ENCODE assay signal across 1 cellular context in genomic region chr3:62318752-62319569, GRCh38.
TF ChIP-seq lines count a peak whose summit lies in the region.

No MANE protein-coding gene starts in this region.

TF ChIP-seq in GM23338, 12 proteins besides CTCF, POLR2A, EP300 and RAD21 (continued from another document):
- TF ChIP-seq, protein P1, sequence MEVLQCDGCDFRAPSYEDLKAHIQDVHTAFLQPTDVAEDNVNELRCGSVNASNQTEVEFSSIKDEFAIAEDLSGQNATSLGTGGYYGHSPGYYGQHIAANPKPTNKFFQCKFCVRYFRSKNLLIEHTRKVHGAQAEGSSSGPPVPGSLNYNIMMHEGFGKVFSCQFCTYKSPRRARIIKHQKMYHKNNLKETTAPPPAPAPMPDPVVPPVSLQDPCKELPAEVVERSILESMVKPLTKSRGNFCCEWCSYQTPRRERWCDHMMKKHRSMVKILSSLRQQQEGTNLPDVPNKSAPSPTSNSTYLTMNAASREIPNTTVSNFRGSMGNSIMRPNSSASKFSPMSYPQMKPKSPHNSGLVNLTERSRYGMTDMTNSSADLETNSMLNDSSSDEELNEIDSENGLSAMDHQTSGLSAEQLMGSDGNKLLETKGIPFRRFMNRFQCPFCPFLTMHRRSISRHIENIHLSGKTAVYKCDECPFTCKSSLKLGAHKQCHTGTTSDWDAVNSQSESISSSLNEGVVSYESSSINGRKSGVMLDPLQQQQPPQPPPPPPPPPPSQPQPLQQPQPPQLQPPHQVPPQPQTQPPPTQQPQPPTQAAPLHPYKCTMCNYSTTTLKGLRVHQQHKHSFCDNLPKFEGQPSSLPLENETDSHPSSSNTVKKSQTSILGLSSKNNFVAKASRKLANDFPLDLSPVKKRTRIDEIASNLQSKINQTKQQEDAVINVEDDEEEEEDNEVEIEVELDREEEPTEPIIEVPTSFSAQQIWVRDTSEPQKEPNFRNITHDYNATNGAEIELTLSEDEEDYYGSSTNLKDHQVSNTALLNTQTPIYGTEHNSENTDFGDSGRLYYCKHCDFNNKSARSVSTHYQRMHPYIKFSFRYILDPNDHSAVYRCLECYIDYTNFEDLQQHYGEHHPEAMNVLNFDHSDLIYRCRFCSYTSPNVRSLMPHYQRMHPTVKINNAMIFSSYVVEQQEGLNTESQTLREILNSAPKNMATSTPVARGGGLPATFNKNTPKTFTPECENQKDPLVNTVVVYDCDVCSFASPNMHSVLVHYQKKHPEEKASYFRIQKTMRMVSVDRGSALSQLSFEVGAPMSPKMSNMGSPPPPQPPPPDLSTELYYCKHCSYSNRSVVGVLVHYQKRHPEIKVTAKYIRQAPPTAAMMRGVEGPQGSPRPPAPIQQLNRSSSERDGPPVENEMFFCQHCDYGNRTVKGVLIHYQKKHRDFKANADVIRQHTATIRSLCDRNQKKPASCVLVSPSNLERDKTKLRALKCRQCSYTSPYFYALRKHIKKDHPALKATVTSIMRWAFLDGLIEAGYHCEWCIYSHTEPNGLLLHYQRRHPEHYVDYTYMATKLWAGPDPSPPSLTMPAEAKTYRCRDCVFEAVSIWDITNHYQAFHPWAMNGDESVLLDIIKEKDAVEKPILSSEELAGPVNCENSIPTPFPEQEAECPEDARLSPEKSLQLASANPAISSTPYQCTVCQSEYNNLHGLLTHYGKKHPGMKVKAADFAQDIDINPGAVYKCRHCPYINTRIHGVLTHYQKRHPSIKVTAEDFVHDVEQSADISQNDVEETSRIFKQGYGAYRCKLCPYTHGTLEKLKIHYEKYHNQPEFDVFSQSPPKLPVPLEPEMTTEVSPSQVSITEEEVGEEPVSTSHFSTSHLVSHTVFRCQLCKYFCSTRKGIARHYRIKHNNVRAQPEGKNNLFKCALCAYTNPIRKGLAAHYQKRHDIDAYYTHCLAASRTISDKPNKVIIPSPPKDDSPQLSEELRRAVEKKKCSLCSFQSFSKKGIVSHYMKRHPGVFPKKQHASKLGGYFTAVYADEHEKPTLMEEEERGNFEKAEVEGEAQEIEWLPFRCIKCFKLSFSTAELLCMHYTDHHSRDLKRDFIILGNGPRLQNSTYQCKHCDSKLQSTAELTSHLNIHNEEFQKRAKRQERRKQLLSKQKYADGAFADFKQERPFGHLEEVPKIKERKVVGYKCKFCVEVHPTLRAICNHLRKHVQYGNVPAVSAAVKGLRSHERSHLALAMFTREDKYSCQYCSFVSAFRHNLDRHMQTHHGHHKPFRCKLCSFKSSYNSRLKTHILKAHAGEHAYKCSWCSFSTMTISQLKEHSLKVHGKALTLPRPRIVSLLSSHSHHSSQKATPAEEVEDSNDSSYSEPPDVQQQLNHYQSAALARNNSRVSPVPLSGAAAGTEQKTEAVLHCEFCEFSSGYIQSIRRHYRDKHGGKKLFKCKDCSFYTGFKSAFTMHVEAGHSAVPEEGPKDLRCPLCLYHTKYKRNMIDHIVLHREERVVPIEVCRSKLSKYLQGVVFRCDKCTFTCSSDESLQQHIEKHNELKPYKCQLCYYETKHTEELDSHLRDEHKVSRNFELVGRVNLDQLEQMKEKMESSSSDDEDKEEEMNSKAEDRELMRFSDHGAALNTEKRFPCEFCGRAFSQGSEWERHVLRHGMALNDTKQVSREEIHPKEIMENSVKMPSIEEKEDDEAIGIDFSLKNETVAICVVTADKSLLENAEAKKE (CRISPR knock-in tag; IDR thresholded peaks at IDR 0.05), result no peak
